ENCODE assay signal across 9 cellular contexts in the genomic region with DNA sequence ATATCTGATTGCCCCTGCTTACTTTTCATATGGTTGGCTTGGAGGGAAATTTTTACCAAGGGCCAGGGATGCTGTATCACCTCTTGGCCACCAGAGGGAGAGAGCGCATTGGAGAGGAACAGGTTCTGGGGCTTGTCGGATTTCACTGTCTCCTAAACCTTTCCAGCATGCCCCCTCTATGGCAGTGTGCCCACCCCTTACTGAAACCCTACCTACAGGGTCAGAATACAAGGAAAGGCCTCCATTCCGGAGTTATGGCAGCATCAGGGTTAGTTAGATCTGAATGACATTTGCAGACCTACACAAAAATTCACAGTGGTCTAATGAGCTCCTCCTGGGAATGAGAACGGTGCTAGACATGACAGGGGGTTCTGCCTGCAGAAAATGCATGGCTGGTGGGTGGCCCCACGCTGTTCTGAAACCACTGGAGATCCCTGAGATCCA. TPM values are rescaled to one million over a fixed set of nuclear protein-coding genes. Genes with fewer than 3 reads are reported as not detected.
DNase-seq lines count a peak whose midpoint lies in the region; ATAC-seq and TF ChIP-seq lines count a peak whose summit lies in the region.
"Had no signal": no experiment of that assay in that cellular context is flagged by ENCODE, and none has a peak within 500 bp of the region (broad histone marks: within the 10 kb centered on the region; RNA-seq: fewer than 3 reads in every experiment).

No MANE protein-coding gene starts in this region.

- BruUV-seq in Panc1 (replicated peaks; lab: Mats Ljungman, UMichigan), result no TSS peak

- ATAC-seq in GM18861 (IDR thresholded peaks at IDR 0.05; ENCODE audit: unreplicated experiment), result peak; percentile 66
- ATAC-seq in Panc1, result 0 out of 2 replicates have a peak, but pooled peaks have one; percentile 65
- no peak for ATAC-seq in right cardiac atrium
- ATAC-seq in GM21619 (IDR thresholded peaks at IDR 0.05; ENCODE audit: unreplicated experiment), result no peak
- ATAC-seq: left colon had no signal

- no peak overlapping the region for H3K27ac Mint-ChIP-seq in activated naive CD4-positive, alpha-beta T cell treated with anti-CD3 and anti-CD28 coated beads, Interleukin-2, amount 10 ng/mL, durations not matched to agents 7 days and 5 days

- H3K4me1 ChIP-seq in Panc1 (ENCODE audit: control insufficient read depth, insufficient read depth, low read length), result no peaks in the 10 kb centered on the region
- peaks cover 6% of the 10 kb centered on the region for H3K4me1 ChIP-seq in right cardiac atrium (ENCODE audit: control insufficient read depth, insufficient read depth, low read length)

- WGBS in right cardiac atrium, result 14% methylated on average over 5 of the region's 5 CpGs

- intact Hi-C loops in Panc1 (cut with micrococcal nuclease; ENCODE audit: unreplicated experiment), result no loop called here
- intact Hi-C loops in right cardiac atrium (cut with DNase I), result no loop called here

- CTCF ChIA-PET in Panc1 (lab: Charles Lee), result interaction anchor here (0.6 kb wide), 1 partner anchor 1559 kb away, joined by 5 read pairs; no protein-coding TSS in a partner anchor
- CTCF ChIA-PET in activated naive CD4-positive, alpha-beta T cell treated with anti-CD3 and anti-CD28 coated beads, Interleukin-2, amount 10 ng/mL, durations not matched to agents 7 days and 5 days (lab: Charles Lee), result interaction anchor here (0.7 to 2.5 kb wide), 12 partner anchors 9 to 452 kb away, joined by 3 to 9 read pairs (median 4); no protein-coding TSS in a partner anchor

- H3K9me3 Mint-ChIP-seq in activated naive CD4-positive, alpha-beta T cell treated with anti-CD3 and anti-CD28 coated beads, Interleukin-2, amount 10 ng/mL, durations not matched to agents 7 days and 5 days, result no peaks in the 10 kb centered on the region

- in situ Hi-C loops in Panc1 (cut with HindIII; ENCODE audit: low pct_unique_long_range_greater_than_20kb, low sequenced_read_pairs), result no loop called here

- H3K27me3 ChIP-seq in Panc1 (ENCODE audit: control insufficient read depth, insufficient read depth, low read length), result no peaks in the 10 kb centered on the region
- H3K27me3 ChIP-seq in right cardiac atrium (ENCODE audit: control insufficient read depth, insufficient read depth), result no peaks in the 10 kb centered on the region

- H3K27ac ChIP-seq in Panc1 (ENCODE audit: low read length) (no peak overlapping the region), right cardiac atrium (ENCODE audit: low read length) (no peak overlapping the region)

- peak; percentile 82 for TF ChIP-seq CTCF in Panc1 (IDR thresholded peaks at IDR 0.05)

- H3K4me3 ChIP-seq in Panc1 (ENCODE audit: low read depth in 2 of 2, low read length in 2 of 2) (no peak overlapping the region), right cardiac atrium (ENCODE audit: low read length) (no peak overlapping the region)

- H3K9me3 ChIP-seq in Panc1 (ENCODE audit: control insufficient read depth, insufficient read depth, low read depth, low read length) (no peaks in the 10 kb centered on the region), right cardiac atrium (ENCODE audit: control insufficient read depth, low read length) (no peaks in the 10 kb centered on the region)

- POLR2A ChIA-PET in Panc1 (lab: Charles Lee), result no interaction called here

- H3K36me3 ChIP-seq in Panc1 (ENCODE audit: control insufficient read depth, insufficient read depth, low read length), result no peaks in the 10 kb centered on the region

- H3K27me3 Mint-ChIP-seq in activated naive CD4-positive, alpha-beta T cell treated with anti-CD3 and anti-CD28 coated beads, Interleukin-2, amount 10 ng/mL, durations not matched to agents 7 days and 5 days, result peaks cover 50% of the 10 kb centered on the region

- H3K4me3 Mint-ChIP-seq in activated naive CD4-positive, alpha-beta T cell treated with anti-CD3 and anti-CD28 coated beads, Interleukin-2, amount 10 ng/mL, durations not matched to agents 7 days and 5 days, result no peak overlapping the region

- H3K36me3 Mint-ChIP-seq in activated naive CD4-positive, alpha-beta T cell treated with anti-CD3 and anti-CD28 coated beads, Interleukin-2, amount 10 ng/mL, durations not matched to agents 7 days and 5 days, result no peaks in the 10 kb centered on the region

- peak; percentile 63 for DNase-seq in Ammon's horn (ENCODE audit: low spot score)
- peak in 63 of 76 experiments; percentile 6 to 83 (median 49) for DNase-seq in HUDEP-2 (lab: John Stamatoyannopoulos, UW; ENCODE audit: unreplicated experiment in 76 of 76)
- peak; percentile 58 for DNase-seq in Panc1 (ENCODE audit: low read depth, low spot score)
- DNase-seq in activated naive CD4-positive, alpha-beta T cell treated with anti-CD3 and anti-CD28 coated beads, Interleukin-2, amount 10 ng/mL, durations not matched to agents 7 days and 5 days, result peak; percentile 58
- DNase-seq in right cardiac atrium, result peak; percentile 44 to 70 (median 67)
- DNase-seq in stimulated activated CD4-positive, alpha-beta T cell treated with anti-CD3 and anti-CD28 coated beads, Interleukin-12 subunit alpha, Interleukin-12 subunit beta, amount 100 ng/mL, for 24 hours (ENCODE audit: low read depth in 2 of 2), result peak; percentile 12 to 31

- H3K4me1 Mint-ChIP-seq in activated naive CD4-positive, alpha-beta T cell treated with anti-CD3 and anti-CD28 coated beads, Interleukin-2, amount 10 ng/mL, durations not matched to agents 7 days and 5 days, result no peaks in the 10 kb centered on the region

RNA-seq across cellular contexts. Expression of a gene that starts 5.8 kb away (rescaled TPM):
- total RNA-seq in Panc1 (2021; ENCODE audit: unreplicated experiment), result not detected
- not detected for polyA plus RNA-seq in Panc1 (2012; ENCODE audit: insufficient read length)
- under 1 TPM; 0.14 to 0.21 (median 0.18) TPM for total RNA-seq in right cardiac atrium
- 0.07 TPM for polyA plus RNA-seq in right cardiac atrium

Comparison
In these comparisons a context has a peak if more than half of its experiments do, and no peak if none do; other contexts are left out.
1. ATAC-seq: peak in GM18861 (single experiment) and Panc1 (single experiment); none in right cardiac atrium (0 of 2) and GM21619 (single experiment).
2. Peak in every context shown above with its lines, with median percentiles within 50 percentile points of each other: DNase-seq.